8 cellular contexts compared by ENCODE assay signal in the genomic region with DNA sequence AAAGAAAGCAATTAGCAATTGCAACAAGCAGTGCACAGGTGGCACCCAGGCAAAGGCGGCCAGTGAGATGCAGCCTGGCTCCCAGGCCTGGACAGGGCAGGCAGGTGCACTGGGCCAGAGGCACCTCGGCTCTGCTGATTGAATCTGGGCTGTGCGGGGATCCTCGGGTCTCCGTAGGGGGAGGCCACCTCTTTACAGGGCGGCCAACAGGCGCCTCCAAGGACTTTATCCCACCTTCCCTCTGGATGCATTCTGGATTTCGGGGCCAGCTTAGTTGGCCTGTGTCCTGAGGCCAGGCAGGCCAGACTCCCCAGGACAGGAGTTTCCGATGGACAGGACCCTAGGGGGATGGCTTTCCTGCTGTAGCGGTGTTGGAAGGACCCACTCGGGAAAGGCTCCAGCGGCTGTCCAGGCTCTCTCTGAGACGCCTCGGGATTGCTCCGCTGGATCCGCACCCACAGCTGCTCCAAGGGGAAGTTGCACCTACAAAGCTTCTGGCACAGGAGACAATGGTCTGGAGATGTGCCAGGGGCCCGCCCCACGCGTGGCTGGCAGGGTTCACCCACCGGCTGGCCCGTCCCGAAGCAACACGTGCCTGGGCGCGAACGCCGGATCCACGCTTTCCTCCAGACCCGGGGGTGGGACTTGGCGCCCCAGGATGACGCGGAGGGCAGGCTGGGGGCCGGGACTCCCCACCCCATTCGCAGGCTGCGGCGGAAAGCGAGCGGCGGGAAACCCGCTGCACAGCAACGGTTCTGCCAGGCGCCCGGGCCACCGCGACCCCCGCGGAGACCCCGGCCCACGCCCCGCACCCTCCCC. TPM values are rescaled to one million over a fixed set of nuclear protein-coding genes. Genes with fewer than 3 reads are reported as not detected.
DNase-seq lines count a peak whose midpoint lies in the region; ATAC-seq and TF ChIP-seq lines count a peak whose summit lies in the region.

No MANE protein-coding gene starts in this region.

- ATAC-seq in HG02885 (IDR thresholded peaks at IDR 0.05; ENCODE audit: poor library complexity, unreplicated experiment), result peak; percentile 67
- peak; percentile 82 to 86 for ATAC-seq in activated T-cell treated with anti-CD3 and anti-CD28 coated beads, Interleukin-2, amount 50 U/mL, for 4 hours
- ATAC-seq in naive thymus-derived CD8-positive, alpha-beta T cell, result peak; percentile 73 to 80
- ATAC-seq in stimulated activated naive CD8-positive, alpha-beta T cell treated with anti-CD3 and anti-CD28 coated beads, Interleukin-15, Interleukin-2, amounts not matched to agents 100 U/mL and 50 U/mL, for 24 hours, result peak; percentile 79

- H3K4me1 ChIP-seq in ES-I3 (ENCODE audit: insufficient read depth, low read length) (no peaks in the 10 kb centered on the region; the same call in 1 of the 2 replicates), OCI-LY1 (ENCODE audit: insufficient read depth, low read length, severe bottlenecking) (peaks cover 7% of the 10 kb centered on the region), fibroblast of lung (ENCODE audit: control insufficient read depth, extremely low read depth, insufficient read depth, low read length) (no peaks in the 10 kb centered on the region)

- H3K36me3 Mint-ChIP-seq in activated T-cell treated with anti-CD3 and anti-CD28 coated beads, Interleukin-2, amount 50 U/mL, for 4 hours (ENCODE audit: insufficient read depth), result no peaks in the 10 kb centered on the region
- H3K36me3 Mint-ChIP-seq in naive thymus-derived CD8-positive, alpha-beta T cell, result peaks cover 0 to under 1% (median 0%) of the 10 kb centered on the region in 3 donors

- H4K20me1 ChIP-seq in OCI-LY1 (ENCODE audit: insufficient read depth, low read length), result no peaks in the 10 kb centered on the region
- no peaks in the 10 kb centered on the region for H4K20me1 ChIP-seq in fibroblast of lung (ENCODE audit: control insufficient read depth, extremely low read depth, insufficient read depth, low read length)

- peak overlapping the region in 9 of 10 donors; percentile 56 to 91 (median 88) for H3K27ac Mint-ChIP-seq in naive thymus-derived CD8-positive, alpha-beta T cell

- H3K9me2 ChIP-seq in OCI-LY1 (ENCODE audit: low read depth, low read length), result no peaks in the 10 kb centered on the region

- H3K4me3 Mint-ChIP-seq in activated T-cell treated with anti-CD3 and anti-CD28 coated beads, Interleukin-2, amount 50 U/mL, for 4 hours, result peak overlapping the region; percentile 83
- H3K4me3 Mint-ChIP-seq in naive thymus-derived CD8-positive, alpha-beta T cell, result peak overlapping the region; percentile 66 to 88 (median 76)

- H3K9me3 ChIP-seq in ES-I3 (ENCODE audit: control insufficient read depth, insufficient read depth, low read length), result no peaks in the 10 kb centered on the region
- no peaks in the 10 kb centered on the region for H3K9me3 ChIP-seq in OCI-LY1 (ENCODE audit: low read length)
- no peaks in the 10 kb centered on the region for H3K9me3 ChIP-seq in fibroblast of lung (ENCODE audit: control insufficient read depth, insufficient read depth, low read depth, low read length)

- H3K27me3 ChIP-seq in OCI-LY1 (ENCODE audit: insufficient read depth, low read length) (no peaks in the 10 kb centered on the region; the same call in 1 of the 2 replicates), fibroblast of lung (ENCODE audit: control insufficient read depth, insufficient read depth, low read length) (no peaks in the 10 kb centered on the region)

- no peak overlapping the region for H2AFZ ChIP-seq in OCI-LY1 (ENCODE audit: low read length)
- peak overlapping the region; percentile 45 for H2AFZ ChIP-seq in fibroblast of lung (ENCODE audit: low read length)

- peaks cover 12% of the 10 kb centered on the region for H3K4me1 Mint-ChIP-seq in activated T-cell treated with anti-CD3 and anti-CD28 coated beads, Interleukin-2, amount 50 U/mL, for 4 hours (ENCODE audit: low read depth)
- H3K4me1 Mint-ChIP-seq in naive thymus-derived CD8-positive, alpha-beta T cell, result peaks cover 4 to 31% (median 16%) of the 10 kb centered on the region in 4 donors

- H3F3A ChIP-seq in OCI-LY1 (ENCODE audit: insufficient read depth, low read length), result no peaks in the 10 kb centered on the region

- DNase-seq in activated T-cell treated with anti-CD3 and anti-CD28 coated beads, Interleukin-2, amount 50 U/mL, for 4 hours, result peak; percentile 73
- DNase-seq in fibroblast of lung (ENCODE audit: low read depth in 2 of 2) (peak; percentile 49 to 55), SK-N-DZ (ENCODE audit: low spot score) (no peak)
- DNase-seq in naive thymus-derived CD8-positive, alpha-beta T cell, result peak; percentile 49 to 84 (median 68)
- DNase-seq in stimulated activated naive CD8-positive, alpha-beta T cell treated with anti-CD3 and anti-CD28 coated beads, Interleukin-15, Interleukin-2, amounts not matched to agents 100 U/mL and 50 U/mL, for 24 hours, result peak; percentile 88

- no peak overlapping the region for H3K27ac ChIP-seq in OCI-LY1 (ENCODE audit: low read depth, low read length, poor library complexity, severe bottlenecking)
- H3K27ac ChIP-seq in fibroblast of lung (ENCODE audit: insufficient read depth, low read length), result no peak overlapping the region

- no peaks in the 10 kb centered on the region for H3K79me2 ChIP-seq in OCI-LY1 (ENCODE audit: insufficient read depth, low read length)
- H3K79me2 ChIP-seq in fibroblast of lung (ENCODE audit: control insufficient read depth, insufficient read depth, low read length), result no peaks in the 10 kb centered on the region

- POLR2A ChIA-PET in naive thymus-derived CD8-positive, alpha-beta T cell (lab: Charles Lee), result no interaction called here

- H3K4me3 ChIP-seq in OCI-LY1 (ENCODE audit: low read depth, low read length, poor library complexity, severe bottlenecking) (peak overlapping the region; percentile 64), fibroblast of lung (replicated peaks in 1 of 4; ENCODE audit: control extremely low read depth in 1 of 4, insufficient read depth in 1 of 4, low read depth in 3 of 4, low read length in 4 of 4) (peak overlapping the region; percentile 20 to 58 (median 40))

- H3K27me3 Mint-ChIP-seq in activated T-cell treated with anti-CD3 and anti-CD28 coated beads, Interleukin-2, amount 50 U/mL, for 4 hours (ENCODE audit: low read depth), result no peaks in the 10 kb centered on the region
- H3K27me3 Mint-ChIP-seq in naive thymus-derived CD8-positive, alpha-beta T cell, result no peaks in the 10 kb centered on the region

- TF ChIP-seq CTCF in OCI-LY1 (IDR thresholded peaks at IDR 0.05; ENCODE audit: low read length) (no peak), fibroblast of lung (conservative IDR thresholded peaks at IDR 0.05 in 1 of 2, IDR thresholded peaks at IDR 0.05 in 1 of 2; ENCODE audit: low read depth in 1 of 2, low read length in 2 of 2) (no peak)

- no peaks in the 10 kb centered on the region for H3K9me3 Mint-ChIP-seq in activated T-cell treated with anti-CD3 and anti-CD28 coated beads, Interleukin-2, amount 50 U/mL, for 4 hours
- no peaks in the 10 kb centered on the region for H3K9me3 Mint-ChIP-seq in naive thymus-derived CD8-positive, alpha-beta T cell

- H3K36me3 ChIP-seq in ES-I3 (ENCODE audit: insufficient read depth, low read length) (no peaks in the 10 kb centered on the region), OCI-LY1 (ENCODE audit: insufficient read depth, low read length) (no peaks in the 10 kb centered on the region), fibroblast of lung (ENCODE audit: control insufficient read depth, insufficient read depth, low read length) (no peaks in the 10 kb centered on the region)

- H3K9ac ChIP-seq in ES-I3 (ENCODE audit: low read depth, low read length) (peak overlapping the region; percentile 62; the same call in 1 of the 2 replicates), OCI-LY1 (ENCODE audit: low read length) (peak overlapping the region; percentile 69), fibroblast of lung (ENCODE audit: insufficient read depth, low read length) (no peak overlapping the region)

- H3K4me2 ChIP-seq in OCI-LY1 (ENCODE audit: low read length) (peak overlapping the region; percentile 76), fibroblast of lung (ENCODE audit: extremely low read depth, insufficient read depth, low read length) (peak overlapping the region; percentile 49)

RNA-seq across cellular contexts. Expression of gene SLC19A1, which starts 0.8 kb away (rescaled TPM):
- 10 to 100 TPM; 69.0 to 94.9 (median 77.7) TPM for total RNA-seq in activated T-cell treated with anti-CD3 and anti-CD28 coated beads, Interleukin-2, amount 50 U/mL, for 4 hours
- 2.1 and 2.6 TPM in 2 replicates for total RNA-seq in fibroblast of lung
- 1.7 and 3.9 TPM in 2 replicates for polyA plus RNA-seq in fibroblast of lung
- polyA plus RNA-seq in fibroblast of lung (2012), result 4.0 and 8.4 TPM in 2 replicates
- 3.7 and 11.2 TPM in 2 replicates for polyA minus RNA-seq in fibroblast of lung (ENCODE audit: low replicate concordance)
- 10 to 100 TPM; 10.2 to 14.4 TPM for total RNA-seq in naive thymus-derived CD8-positive, alpha-beta T cell
- polyA plus RNA-seq in naive thymus-derived CD8-positive, alpha-beta T cell, result 10 to 100 TPM in 1 of 3 donors, 1 to 10 TPM in 2; 4.6 to 12.1 (median 9.3) TPM
- polyA plus RNA-seq in SK-N-DZ (2014; cell fraction: cytosol; rRNA removed), result 19.8 TPM in 2 replicates
- polyA plus RNA-seq in SK-N-DZ (2014; cell fraction: nucleus; rRNA removed), result 23.4 and 29.2 TPM in 2 replicates

Comparison
In these comparisons a context has a peak if more than half of its experiments do, and no peak if none do; other contexts are left out.
1. RNA of gene SLC19A1, which starts 0.8 kb away (total RNA-seq): 69.0 to 94.9 TPM in activated T-cell treated with anti-CD3 and anti-CD28 coated beads, Interleukin-2, amount 50 U/mL, for 4 hours; 10.2 to 14.4 TPM in naive thymus-derived CD8-positive, alpha-beta T cell and 2.1 to 2.6 TPM in fibroblast of lung; every median in the first group is over 4 times any median in the second.
2. Peak in every context shown above with its lines, with median percentiles within 50 percentile points of each other: ATAC-seq.